In genomic region chr6:34543421-34543820, GRCh38 we compare ENCODE assay signal across 18 cellular contexts. TPM values are rescaled to one million over a fixed set of nuclear protein-coding genes. Genes with fewer than 3 reads are reported as not detected.
DNase-seq lines count a peak whose midpoint lies in the region; ATAC-seq, FAIRE-seq and TF ChIP-seq lines count a peak whose summit lies in the region.
"Had no signal": no experiment of that assay in that cellular context is flagged by ENCODE, and none has a peak within 500 bp of the region (broad histone marks: within the 10 kb centered on the region; RNA-seq: fewer than 3 reads in every experiment).

No MANE protein-coding gene starts in this region.

- no peaks in the 10 kb centered on the region for H3F3A ChIP-seq in GM23248 (ENCODE audit: insufficient read depth)

- in situ Hi-C loops in GM23248 (cut with MboI): no loop called here

- FAIRE-seq in RCC 7860 (lab: Jason Lieb, UNC) (no peak), endothelial cell of umbilical vein (lab: Jason Lieb, UNC) (peak; percentile 94)
- FAIRE-seq: HepG2 had no signal

- H3K4me3 Mint-ChIP-seq in stimulated activated effector memory CD8-positive, alpha-beta T cell treated with anti-CD3 and anti-CD28 coated beads, Interleukin-12 subunit alpha, Interleukin-12 subunit beta, amount 100 ng/mL, for 72 hours: no peak overlapping the region
- H3K4me3 Mint-ChIP-seq: activated B cell treated with CpG ODN at 0.5 μM for 24 hours; activated naive CD8-positive, alpha-beta T cell treated with anti-CD3 and anti-CD28 coated beads, Interleukin-2, amount 50 U/mL, for 24 hours had no signal

- H3K9ac ChIP-seq in GM23248 (no peak overlapping the region), endothelial cell of umbilical vein (replicated peaks; ENCODE audit: extremely low read depth, insufficient read depth, low read length) (no peak overlapping the region)

- H3K9me3 ChIP-seq in GM23248 (ENCODE audit: low read depth) (no peaks in the 10 kb centered on the region), endothelial cell of umbilical vein (replicated peaks; ENCODE audit: control insufficient read depth, insufficient read depth, low read length) (no peaks in the 10 kb centered on the region), prostate gland (no peaks in the 10 kb centered on the region), left ventricle myocardium inferior (replicated peaks) (no peaks in the 10 kb centered on the region)
- H3K9me3 ChIP-seq: Caco-2, SJCRH30, suprapubic skin had no signal

- H3K9me2 ChIP-seq in GM23248 (ENCODE audit: insufficient read depth): no peaks in the 10 kb centered on the region

- TF ChIP-seq POLR2A in endothelial cell of umbilical vein (IDR thresholded peaks at IDR 0.05; ENCODE audit: low read depth, low read length): no peak
- TF ChIP-seq POLR2A in prostate gland (IDR thresholded peaks at IDR 0.05): no peak

- H3K36me3 Mint-ChIP-seq in stimulated activated effector memory CD8-positive, alpha-beta T cell treated with anti-CD3 and anti-CD28 coated beads, Interleukin-12 subunit alpha, Interleukin-12 subunit beta, amount 100 ng/mL, for 72 hours: no peaks in the 10 kb centered on the region

- no peak for TF ChIP-seq CTCF in endothelial cell of umbilical vein (IDR thresholded peaks at IDR 0.05; ENCODE audit: extremely low read depth in 1 of 2, insufficient read depth in 1 of 2, low read depth in 1 of 2, low read length in 2 of 2)
- TF ChIP-seq CTCF in prostate gland (IDR thresholded peaks at IDR 0.05): no peak
- TF ChIP-seq CTCF in left ventricle myocardium inferior (IDR thresholded peaks at IDR 0.05; ENCODE audit: borderline replicate concordance): no peak

- no peaks in the 10 kb centered on the region for H3K4me1 Mint-ChIP-seq in stimulated activated effector memory CD8-positive, alpha-beta T cell treated with anti-CD3 and anti-CD28 coated beads, Interleukin-12 subunit alpha, Interleukin-12 subunit beta, amount 100 ng/mL, for 72 hours
- H3K4me1 Mint-ChIP-seq: activated B cell treated with CpG ODN at 0.5 μM for 24 hours; activated naive CD8-positive, alpha-beta T cell treated with anti-CD3 and anti-CD28 coated beads, Interleukin-2, amount 50 U/mL, for 24 hours had no signal

- WGBS in GM23248 (ENCODE audit: low coverage in 1 of 2, low lambda C conversion rate in 2 of 2, missing lambda C conversion rate in 2 of 2), 2 experiments: 82 to 89% methylated on average over 5 of the region's 5 CpGs
- WGBS in prostate gland: 86% methylated on average over 5 of the region's 5 CpGs

- H3K9me3 Mint-ChIP-seq in stimulated activated effector memory CD8-positive, alpha-beta T cell treated with anti-CD3 and anti-CD28 coated beads, Interleukin-12 subunit alpha, Interleukin-12 subunit beta, amount 100 ng/mL, for 72 hours: no peaks in the 10 kb centered on the region
- H3K9me3 Mint-ChIP-seq: activated B cell treated with CpG ODN at 0.5 μM for 24 hours; activated naive CD8-positive, alpha-beta T cell treated with anti-CD3 and anti-CD28 coated beads, Interleukin-2, amount 50 U/mL, for 24 hours had no signal

- H3K79me2 ChIP-seq in GM23248 (ENCODE audit: insufficient read depth): no peaks in the 10 kb centered on the region
- H3K79me2 ChIP-seq in endothelial cell of umbilical vein (ENCODE audit: control insufficient read depth, insufficient read depth, low read length): no peaks in the 10 kb centered on the region

- H3K36me3 ChIP-seq in GM23248 (ENCODE audit: low read depth) (no peaks in the 10 kb centered on the region), endothelial cell of umbilical vein (ENCODE audit: control insufficient read depth in 2 of 2, extremely low read depth in 1 of 2, insufficient read depth in 2 of 2, low read length in 2 of 2) (no peaks in the 10 kb centered on the region), prostate gland (no peaks in the 10 kb centered on the region), left ventricle myocardium inferior (no peaks in the 10 kb centered on the region)
- H3K36me3 ChIP-seq: SJCRH30, suprapubic skin had no signal

- dilution Hi-C loops in endothelial cell of umbilical vein (cut with MboI; ENCODE audit: extremely low pct_ligation_motif_present, low sequenced_read_pairs): no loop called here

- CTCF ChIA-PET in endothelial cell of umbilical vein (lab: Charles Lee): no interaction called here

- H3K9me1 ChIP-seq in endothelial cell of umbilical vein (replicated peaks; ENCODE audit: control insufficient read depth, extremely low read depth, insufficient read depth, low read length): no peaks in the 10 kb centered on the region

- ATAC-seq in stimulated activated effector memory CD8-positive, alpha-beta T cell treated with anti-CD3 and anti-CD28 coated beads, Interleukin-12 subunit alpha, Interleukin-12 subunit beta, amount 100 ng/mL, for 72 hours: no peak
- ATAC-seq: activated naive CD8-positive, alpha-beta T cell treated with anti-CD3 and anti-CD28 coated beads, Interleukin-2, amount 50 U/mL, for 24 hours; left ventricle myocardium superior had no signal

- H3K27me3 ChIP-seq in GM23248 (replicated peaks; ENCODE audit: insufficient read depth) (no peaks in the 10 kb centered on the region), endothelial cell of umbilical vein (ENCODE audit: control insufficient read depth in 2 of 2, insufficient read depth in 2 of 2, low read length in 2 of 2) (no peaks in the 10 kb centered on the region), prostate gland (replicated peaks; ENCODE audit: insufficient read depth) (no peaks in the 10 kb centered on the region), left ventricle myocardium inferior (ENCODE audit: low read depth) (no peaks in the 10 kb centered on the region)
- H3K27me3 ChIP-seq: SJCRH30, suprapubic skin had no signal

- POLR2A ChIA-PET in endothelial cell of umbilical vein (lab: Charles Lee): no interaction called here

- H3K4me3 ChIP-seq in GM23248 (no peak overlapping the region), endothelial cell of umbilical vein (replicated peaks in 1 of 3; ENCODE audit: insufficient read depth in 1 of 3, low read depth in 1 of 3, low read length in 3 of 3) (no peak overlapping the region), prostate gland (no peak overlapping the region), left ventricle myocardium inferior (no peak overlapping the region)
- H3K4me3 ChIP-seq: SJCRH30, smooth muscle cell, suprapubic skin had no signal

- BruUV-seq in endothelial cell of umbilical vein (replicated peaks; lab: Mats Ljungman, UMichigan): no TSS peak

- H4K20me1 ChIP-seq in GM23248 (ENCODE audit: insufficient read depth) (no peaks in the 10 kb centered on the region), endothelial cell of umbilical vein (replicated peaks; ENCODE audit: control insufficient read depth, extremely low read depth, insufficient read depth, low read length) (no peaks in the 10 kb centered on the region)

- DNase-seq in GM23248: peak; percentile 34
- DNase-seq in RCC 7860 (ENCODE audit: low spot score): peak; percentile 4
- peak; percentile 44 for DNase-seq in endothelial cell of umbilical vein (ENCODE audit: low read depth, low spot score)
- DNase-seq in prostate gland (ENCODE audit: low spot score): no peak
- DNase-seq in stimulated activated effector memory CD8-positive, alpha-beta T cell treated with anti-CD3 and anti-CD28 coated beads, Interleukin-12 subunit alpha, Interleukin-12 subunit beta, amount 100 ng/mL, for 72 hours (ENCODE audit: low spot score in 2 of 2): no peak
- DNase-seq in NCI-H526 (lab: John Stamatoyannopoulos, UW): no peak
- DNase-seq in NCI-H774 (lab: John Stamatoyannopoulos, UW): no peak
- no peak for DNase-seq in left ventricle myocardium inferior
- DNase-seq: activated B cell treated with CpG ODN at 0.5 μM for 24 hours; activated CD8-positive, alpha-beta memory T cell treated with anti-CD3 and anti-CD28 coated beads, Interleukin-2, amount 50 U/mL, for 48 hours; activated naive CD8-positive, alpha-beta T cell treated with anti-CD3 and anti-CD28 coated beads, Interleukin-2, amount 50 U/mL, for 24 hours; Caco-2; glutamatergic neuron; left ventricle myocardium superior had no signal

- H3K27ac Mint-ChIP-seq in stimulated activated effector memory CD8-positive, alpha-beta T cell treated with anti-CD3 and anti-CD28 coated beads, Interleukin-12 subunit alpha, Interleukin-12 subunit beta, amount 100 ng/mL, for 72 hours: no peak overlapping the region
- H3K27ac Mint-ChIP-seq: activated B cell treated with CpG ODN at 0.5 μM for 24 hours; activated naive CD8-positive, alpha-beta T cell treated with anti-CD3 and anti-CD28 coated beads, Interleukin-2, amount 50 U/mL, for 24 hours had no signal

- H2AFZ ChIP-seq in GM23248 (no peak overlapping the region), endothelial cell of umbilical vein (ENCODE audit: low read depth, low read length) (no peak overlapping the region)

- intact Hi-C loops in endothelial cell of umbilical vein (cut with micrococcal nuclease) (no loop called here), prostate gland (cut with DNase I) (no loop called here), left ventricle myocardium inferior (cut with micrococcal nuclease) (no loop called here)

- H3K4me1 ChIP-seq in GM23248 (ENCODE audit: insufficient read depth) (no peaks in the 10 kb centered on the region), endothelial cell of umbilical vein (ENCODE audit: control insufficient read depth, extremely low read depth, insufficient read depth, low read length) (peaks cover 6% of the 10 kb centered on the region), prostate gland (replicated peaks) (peaks cover 34% of the 10 kb centered on the region), left ventricle myocardium inferior (peaks cover 22% of the 10 kb centered on the region)
- H3K4me1 ChIP-seq: Caco-2, SJCRH30 had no signal

- H3K27ac ChIP-seq in GM23248 (no peak overlapping the region), endothelial cell of umbilical vein (ENCODE audit: insufficient read depth, low read depth, low read length) (no peak overlapping the region), prostate gland (peak overlapping the region; percentile 86 to 90), left ventricle myocardium inferior (replicated peaks) (no peak overlapping the region)
- H3K27ac ChIP-seq: SJCRH30, suprapubic skin had no signal

- H3K4me2 ChIP-seq in GM23248 (ENCODE audit: unreplicated experiment) (no peak overlapping the region), endothelial cell of umbilical vein (ENCODE audit: insufficient read depth, low read length) (no peak overlapping the region)
- H3K4me2 ChIP-seq: smooth muscle cell had no signal

RNA-seq across cellular contexts. Expression of gene SPDEF, which starts 12.7 kb away (rescaled TPM):
- not detected in 2 replicates for total RNA-seq in GM23248 (2014; rRNA removed; shearing (Covaris generic))
- polyA plus RNA-seq in GM23248 (2016; fragmentation: Nextera tagmentation; extraction: Ambion mirVana): not detected in 2 replicates
- not detected in 2 replicates for total RNA-seq in endothelial cell of umbilical vein
- not detected in 2 replicates for polyA plus RNA-seq in endothelial cell of umbilical vein
- 0.04 and 0.07 TPM in 2 replicates for polyA plus RNA-seq in endothelial cell of umbilical vein (2011; cell fraction: cytosol; rRNA removed)
- 0.08 TPM in 1 of 2 replicates, not detected in the other for polyA plus RNA-seq in endothelial cell of umbilical vein (2011; cell fraction: nucleus; rRNA removed)
- not detected in 2 replicates for polyA plus RNA-seq in endothelial cell of umbilical vein (2012)
- not detected in 2 replicates for polyA minus RNA-seq in endothelial cell of umbilical vein
- not detected for polyA minus RNA-seq in endothelial cell of umbilical vein (2011; cell fraction: cytosol; rRNA and poly(A)+ RNA removed)
- polyA minus RNA-seq in endothelial cell of umbilical vein (2011; cell fraction: nucleus; rRNA and poly(A)+ RNA removed): not detected in 2 replicates
- total RNA-seq in prostate gland: 100 to 1,000 TPM; 165 to 738 TPM
- total RNA-seq in left ventricle myocardium inferior: 0.11 TPM
- total RNA-seq: HepG2, left ventricle myocardium superior, SJCRH30, smooth muscle cell had no signal
- polyA plus RNA-seq: HepG2 had no signal

Comparison
In these comparisons a context has a peak if more than half of its experiments do, and no peak if none do; other contexts are left out.
1. DNase-seq: peak in GM23248 (single experiment), RCC 7860 (single experiment) and endothelial cell of umbilical vein (single experiment); none in prostate gland (single experiment), stimulated activated effector memory CD8-positive, alpha-beta T cell treated with anti-CD3 and anti-CD28 coated beads, Interleukin-12 subunit alpha, Interleukin-12 subunit beta, amount 100 ng/mL, for 72 hours (0 of 2), NCI-H526 (0 of 2), NCI-H774 (single experiment) and left ventricle myocardium inferior (single experiment).
2. H3K27ac ChIP-seq: peak in prostate gland (2 of 2); none in GM23248 (single experiment), endothelial cell of umbilical vein (single experiment) and left ventricle myocardium inferior (single experiment).
3. RNA of gene SPDEF, which starts 12.7 kb away (total RNA-seq): 165 to 738 TPM in prostate gland; 0.11 TPM in left ventricle myocardium inferior (single experiment), not detected in endothelial cell of umbilical vein and not detected in GM23248; every median in the first group is over 100 times any median in the second.